In genomic region chr1:185263292-185263691, GRCh38 we compare ENCODE assay signal across 34 cellular contexts.
"Had no signal": no experiment of that assay in that cellular context is flagged by ENCODE, and none has a peak within 500 bp of the region (broad histone marks: within the 10 kb centered on the region; RNA-seq: fewer than 3 reads in every experiment).

No MANE protein-coding gene starts in this region.

- H3K36me3 ChIP-seq: adrenal gland, ascending aorta, brain microvascular endothelial cell, breast epithelium, cardiac muscle cell had no signal

- H3K27me3 ChIP-seq: adrenal gland, ascending aorta, body of pancreas, brain microvascular endothelial cell, breast epithelium, cardiac muscle cell had no signal

- ATAC-seq: activated naive CD4-positive, alpha-beta T cell treated with anti-CD3 and anti-CD28 coated beads, Interleukin-2, amount 50 U/mL, for 72 hours; activated naive CD8-positive, alpha-beta T cell treated with anti-CD3 and anti-CD28 coated beads, Interleukin-2, amount 50 U/mL, for 24 hours; activated T-cell treated with anti-CD3 and anti-CD28 coated beads, Interleukin-2, amount 50 U/mL, for 4 hours; activated T-cell treated with anti-CD3 and anti-CD28 coated beads, Interleukin-2, amount 50 U/mL, for 72 hours; activated T-helper 17 cell treated with anti-CD3 and anti-CD28 coated beads, Interleukin-2, amount 50 U/mL, for 72 hours; body of pancreas had no signal

- DNase-seq: activated effector memory CD4-positive, alpha-beta T cell treated with anti-CD3 and anti-CD28 coated beads, Interleukin-2, amount 50 U/mL, for 16 hours; activated effector memory CD4-positive, alpha-beta T cell treated with Interleukin-2 at 50 U/mL for 16 hours; activated gamma-delta T cell; activated gamma-delta T cell treated with Interleukin-2 at 50 U/mL for 16 hours; activated naive CD4-positive, alpha-beta T cell; activated naive CD4-positive, alpha-beta T cell treated with anti-CD3 and anti-CD28 coated beads for 36 hours; activated naive CD4-positive, alpha-beta T cell treated with anti-CD3 and anti-CD28 coated beads, Interleukin-2, amount 10 ng/mL, durations not matched to agents 7 days and 5 days; activated naive CD4-positive, alpha-beta T cell treated with anti-CD3 and anti-CD28 coated beads, Interleukin-2, amount 50 U/mL, for 16 hours; activated naive CD4-positive, alpha-beta T cell treated with Interleukin-2 at 50 U/mL for 16 hours; activated naive CD8-positive, alpha-beta T cell treated with anti-CD3 and anti-CD28 coated beads for 36 hours; activated naive CD8-positive, alpha-beta T cell treated with anti-CD3 and anti-CD28 coated beads, Interleukin-2, amount 10 ng/mL, durations not matched to agents 7 days and 5 days; activated naive CD8-positive, alpha-beta T cell treated with anti-CD3 and anti-CD28 coated beads, Interleukin-2, amount 50 U/mL, for 24 hours; activated T-cell treated with anti-CD3 and anti-CD28 coated beads, Interleukin-2, amount 50 U/mL, for 1 hour; activated T-cell treated with anti-CD3 and anti-CD28 coated beads, Interleukin-2, amount 50 U/mL, for 24 hours; activated T-cell treated with anti-CD3 and anti-CD28 coated beads, Interleukin-2, amount 50 U/mL, for 4 hours; activated T-cell treated with anti-CD3 and anti-CD28 coated beads, Interleukin-2, amount 50 U/mL, for 48 hours; activated T-cell treated with anti-CD3 and anti-CD28 coated beads, Interleukin-2, amount 50 U/mL, for 72 hours; adrenal gland; amniotic stem cell; amygdala; anterior cingulate cortex; aorta; body of pancreas; brain microvascular endothelial cell; caudate nucleus; central memory CD4-positive, alpha-beta T cell; cerebellar nuclear complex had no signal

- H3K4me1 ChIP-seq: adrenal gland, ascending aorta, breast epithelium had no signal

- H3K9me3 ChIP-seq: adrenal gland, ascending aorta, body of pancreas, breast epithelium had no signal

- H3K27ac ChIP-seq: adrenal gland, ascending aorta, body of pancreas, brain microvascular endothelial cell, breast epithelium, cardiac muscle cell had no signal

- H3K4me3 ChIP-seq: adrenal gland, ascending aorta, body of pancreas, breast epithelium, cardiac muscle cell had no signal

- FAIRE-seq: astrocyte, bronchial epithelial cell had no signal
